22 cellular contexts compared by ENCODE assay signal in the genomic region with DNA sequence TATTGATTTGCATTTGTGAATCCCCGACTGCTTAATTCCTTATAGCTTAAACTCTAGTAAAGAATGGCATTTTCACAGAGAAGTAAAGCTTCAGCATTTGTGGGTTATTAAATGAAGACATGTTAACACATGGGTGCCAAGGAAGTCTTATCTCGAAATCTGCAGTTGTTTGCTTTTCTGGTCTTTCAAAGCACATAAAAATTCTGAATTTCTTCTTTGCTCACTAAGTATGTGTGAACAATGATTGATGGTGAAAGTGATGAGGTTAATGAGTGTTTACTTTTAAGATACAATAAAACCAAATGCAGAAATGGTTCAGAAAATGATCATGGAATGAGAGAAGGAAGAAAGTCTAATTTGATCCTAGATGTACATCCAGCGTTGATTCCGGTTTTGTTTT.
"Had no signal": no experiment of that assay in that cellular context is flagged by ENCODE, and none has a peak within 500 bp of the region (broad histone marks: within the 10 kb centered on the region; RNA-seq: fewer than 3 reads in every experiment).

No MANE protein-coding gene starts in this region.

- H3K27ac ChIP-seq: coronary artery, gastrocnemius medialis, ovary, psoas muscle, sigmoid colon, stomach, thyroid gland had no signal

- H3K27me3 ChIP-seq: gastrocnemius medialis, ovary, sigmoid colon, stomach, thyroid gland had no signal

- H3K36me3 ChIP-seq: ovary had no signal

- H3K9me3 ChIP-seq: gastrocnemius medialis, ovary, psoas muscle, sigmoid colon, stomach, thyroid gland had no signal

- H3K4me3 ChIP-seq: coronary artery, gastrocnemius medialis, lung, ovary, psoas muscle, sigmoid colon, stomach, thyroid gland had no signal

- DNase-seq: dermis blood vessel endothelial cell; effector memory CD4-positive, alpha-beta T cell; foreskin fibroblast; gastrocnemius medialis; head of caudate nucleus; kidney; natural killer cell; occipital lobe; ovary; posterior cingulate gyrus; psoas muscle; right cardiac atrium; sigmoid colon; stimulated activated CD4-positive, alpha-beta T cell treated with anti-CD3 and anti-CD28 coated beads, Interleukin-2, amount 100 ng/mL, for 24 hours; stimulated activated CD4-positive, alpha-beta T cell treated with anti-CD3 and anti-CD28 coated beads, Interleukin-4, amount 100 ng/mL, for 24 hours; stimulated activated naive CD4-positive, alpha-beta T cell treated with Interleukin-2 at 50 U/mL for 16 hours; stomach; thyroid gland had no signal

- H3K4me1 ChIP-seq: gastrocnemius medialis, psoas muscle, sigmoid colon had no signal

- ATAC-seq: gastrocnemius medialis; left lobe of liver; natural killer cell; psoas muscle; right cardiac atrium; stimulated activated effector memory CD8-positive, alpha-beta T cell treated with anti-CD3 and anti-CD28 coated beads, Interleukin-12 subunit alpha, Interleukin-12 subunit beta, amount 100 ng/mL, for 72 hours had no signal
